In the genomic region with DNA sequence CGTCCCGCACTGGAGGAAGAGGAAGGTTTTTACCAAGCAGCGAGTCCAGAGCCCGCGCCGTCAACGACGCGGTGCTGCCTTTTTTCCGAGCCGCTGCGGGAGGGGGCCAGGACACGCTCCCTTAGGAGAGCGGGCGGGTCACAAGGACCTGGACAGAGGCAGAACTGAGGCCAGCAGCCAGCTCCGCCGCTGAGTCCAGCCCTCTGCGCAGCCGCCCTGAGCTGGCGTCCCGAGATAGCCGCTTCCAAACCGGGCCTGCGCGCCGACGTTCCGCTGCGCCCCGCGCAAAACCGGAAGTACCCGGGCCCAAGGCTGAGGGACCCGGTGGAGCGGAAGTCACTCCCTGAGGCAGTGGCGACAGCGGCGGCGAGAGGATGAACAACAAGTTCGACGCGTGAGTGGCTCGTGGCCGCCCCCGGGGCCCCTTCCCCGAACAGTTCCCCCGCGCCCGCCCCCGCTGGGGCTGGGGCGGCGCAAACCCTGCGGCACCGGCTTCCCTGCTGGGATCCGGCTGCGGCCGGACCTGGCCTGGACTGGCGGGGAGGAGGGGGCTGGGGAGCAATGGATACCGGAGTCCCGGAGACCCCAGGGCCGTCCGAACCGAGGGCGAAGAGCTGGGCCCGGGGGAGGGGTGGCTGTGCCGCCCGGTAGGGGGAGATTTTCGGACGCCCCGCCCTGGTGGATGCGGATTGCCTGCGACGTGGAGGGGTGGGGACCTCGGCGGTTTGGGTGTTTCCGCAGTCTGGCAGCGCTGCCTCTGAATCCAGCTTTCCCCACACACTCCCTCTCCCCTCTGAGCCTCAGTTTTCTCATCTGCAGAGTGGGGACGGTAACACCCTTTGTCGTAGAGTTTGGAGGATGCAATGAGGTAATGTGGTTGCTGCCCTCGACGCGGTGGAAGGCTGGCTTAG, we compare ENCODE assay signal across 1 cellular context.
TF ChIP-seq lines count a peak whose summit lies in the region.

A gene with protein sequence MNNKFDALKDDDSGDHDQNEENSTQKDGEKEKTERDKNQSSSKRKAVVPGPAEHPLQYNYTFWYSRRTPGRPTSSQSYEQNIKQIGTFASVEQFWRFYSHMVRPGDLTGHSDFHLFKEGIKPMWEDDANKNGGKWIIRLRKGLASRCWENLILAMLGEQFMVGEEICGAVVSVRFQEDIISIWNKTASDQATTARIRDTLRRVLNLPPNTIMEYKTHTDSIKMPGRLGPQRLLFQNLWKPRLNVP (plus strand): TSS at position 339 of the 911 bp plus-strand sequence. CDS start 36 bp downstream, at position 375.
A gene (minus strand): TSS at position 207 of the 911 bp plus-strand sequence. CDS start 675 bp downstream, outside the sequence.

TF ChIP-seq in HepG2, 621 proteins besides CTCF, POLR2A, EP300 and RAD21 (continued from another document and continues in another):
- TF ChIP-seq HHEX (CRISPR knock-in tag; IDR thresholded peaks at IDR 0.05) (peak; percentile 50; the same call in 1 of the 2 replicates), ZNF343 (CRISPR knock-in tag; IDR thresholded peaks at IDR 0.05) (peak; percentile 99), ZNF589 (CRISPR knock-in tag; conservative IDR thresholded peaks at IDR 0.05) (0 out of 2 replicates have a peak, but pooled peaks have one; percentile 93), HDAC1 (CRISPR knock-in tag; IDR thresholded peaks at IDR 0.05) (peak; percentile 97), BORCS8-MEF2B (CRISPR knock-in tag; IDR thresholded peaks at IDR 0.05) (peak; percentile 99), ZNF557 (CRISPR knock-in tag; IDR thresholded peaks at IDR 0.05) (peak; percentile 97), MAFG (CRISPR knock-in tag; IDR thresholded peaks at IDR 0.05) (0 out of 2 replicates have a peak, but pooled peaks have one; percentile 51), NFYB (CRISPR knock-in tag; IDR thresholded peaks at IDR 0.05) (peak; percentile 77), SMAD9 (CRISPR knock-in tag; IDR thresholded peaks at IDR 0.05) (no peak), RBAK (CRISPR knock-in tag; IDR thresholded peaks at IDR 0.05) (peak; percentile 78; the same call in 1 of the 2 replicates), ZNF263 (CRISPR knock-in tag; IDR thresholded peaks at IDR 0.05) (peak; percentile 79; the same call in 1 of the 2 replicates), MAZ (IDR thresholded peaks at IDR 0.05; ENCODE audit: borderline replicate concordance, low read depth, low read length) (peak; percentile 82), MAZ (CRISPR knock-in tag; IDR thresholded peaks at IDR 0.05; ENCODE audit: low read depth) (peak; percentile 98), MAFF (IDR thresholded peaks at IDR 0.05; ENCODE audit: low read depth, low read length) (no peak; the same call in 1 of the 2 replicates), U2AF2 (IDR thresholded peaks at IDR 0.05; ENCODE audit: low read depth, low read length) (no peak), DPF2 (CRISPR knock-in tag; IDR thresholded peaks at IDR 0.05; ENCODE audit: borderline replicate concordance, low read depth) (no peak), ZNF451 (CRISPR knock-in tag; IDR thresholded peaks at IDR 0.05) (peak; percentile 99), ZNF17 (CRISPR knock-in tag; IDR thresholded peaks at IDR 0.05) (peak; percentile 93; the same call in 1 of the 2 replicates), MZF1 (CRISPR knock-in tag; IDR thresholded peaks at IDR 0.05; ENCODE audit: borderline replicate concordance) (peak; percentile 91), ZSCAN20 (CRISPR knock-in tag; IDR thresholded peaks at IDR 0.05; ENCODE audit: borderline replicate concordance) (peak; percentile 98; the same call in 1 of the 2 replicates), ZNF558 (CRISPR knock-in tag; IDR thresholded peaks at IDR 0.05; ENCODE audit: borderline replicate concordance) (peak; percentile 99), ZSCAN31 (CRISPR knock-in tag; IDR thresholded peaks at IDR 0.05; ENCODE audit: low read depth) (peak; percentile 100), ZNF746 (CRISPR knock-in tag; IDR thresholded peaks at IDR 0.05) (peak; percentile 96), TAF15 (IDR thresholded peaks at IDR 0.05; ENCODE audit: low read depth, low read length, poor library complexity, severe bottlenecking) (peak; percentile 81), CHD2 (IDR thresholded peaks at IDR 0.05; ENCODE audit: low read depth, low read length) (0 out of 2 replicates have a peak, but pooled peaks have one; percentile 48), TBP (CRISPR knock-in tag; IDR thresholded peaks at IDR 0.05) (0 out of 2 replicates have a peak, but pooled peaks have one; percentile 75), PHF21A (CRISPR knock-in tag; IDR thresholded peaks at IDR 0.05) (peak; percentile 98), ZNF672 (CRISPR knock-in tag; IDR thresholded peaks at IDR 0.05) (peak; percentile 97), ATF7-NPFF (CRISPR knock-in tag; IDR thresholded peaks at IDR 0.05; ENCODE audit: low read depth) (peak; percentile 99), KDM5A (IDR thresholded peaks at IDR 0.05; ENCODE audit: borderline replicate concordance, low read length) (peak; percentile 81), KDM1A (CRISPR knock-in tag; IDR thresholded peaks at IDR 0.05) (peak; percentile 99), ZNF383 (CRISPR knock-in tag; IDR thresholded peaks at IDR 0.05; ENCODE audit: borderline replicate concordance) (0 out of 2 replicates have a peak, but pooled peaks have one; percentile 87)
- TF ChIP-seq, protein P1, sequence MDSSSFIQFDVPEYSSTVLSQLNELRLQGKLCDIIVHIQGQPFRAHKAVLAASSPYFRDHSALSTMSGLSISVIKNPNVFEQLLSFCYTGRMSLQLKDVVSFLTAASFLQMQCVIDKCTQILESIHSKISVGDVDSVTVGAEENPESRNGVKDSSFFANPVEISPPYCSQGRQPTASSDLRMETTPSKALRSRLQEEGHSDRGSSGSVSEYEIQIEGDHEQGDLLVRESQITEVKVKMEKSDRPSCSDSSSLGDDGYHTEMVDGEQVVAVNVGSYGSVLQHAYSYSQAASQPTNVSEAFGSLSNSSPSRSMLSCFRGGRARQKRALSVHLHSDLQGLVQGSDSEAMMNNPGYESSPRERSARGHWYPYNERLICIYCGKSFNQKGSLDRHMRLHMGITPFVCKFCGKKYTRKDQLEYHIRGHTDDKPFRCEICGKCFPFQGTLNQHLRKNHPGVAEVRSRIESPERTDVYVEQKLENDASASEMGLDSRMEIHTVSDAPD (CRISPR knock-in tag; IDR thresholded peaks at IDR 0.05): peak; percentile 29
- TF ChIP-seq, protein P2, sequence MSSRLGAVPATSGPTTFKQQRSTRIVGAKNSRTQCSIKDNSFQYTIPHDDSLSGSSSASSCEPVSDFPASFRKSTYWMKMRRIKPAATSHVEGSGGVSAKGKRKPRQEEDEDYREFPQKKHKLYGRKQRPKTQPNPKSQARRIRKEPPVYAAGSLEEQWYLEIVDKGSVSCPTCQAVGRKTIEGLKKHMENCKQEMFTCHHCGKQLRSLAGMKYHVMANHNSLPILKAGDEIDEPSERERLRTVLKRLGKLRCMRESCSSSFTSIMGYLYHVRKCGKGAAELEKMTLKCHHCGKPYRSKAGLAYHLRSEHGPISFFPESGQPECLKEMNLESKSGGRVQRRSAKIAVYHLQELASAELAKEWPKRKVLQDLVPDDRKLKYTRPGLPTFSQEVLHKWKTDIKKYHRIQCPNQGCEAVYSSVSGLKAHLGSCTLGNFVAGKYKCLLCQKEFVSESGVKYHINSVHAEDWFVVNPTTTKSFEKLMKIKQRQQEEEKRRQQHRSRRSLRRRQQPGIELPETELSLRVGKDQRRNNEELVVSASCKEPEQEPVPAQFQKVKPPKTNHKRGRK (CRISPR knock-in tag; IDR thresholded peaks at IDR 0.05): peak; percentile 85; the same call in 1 of the 2 replicates
- TF ChIP-seq, protein P3, sequence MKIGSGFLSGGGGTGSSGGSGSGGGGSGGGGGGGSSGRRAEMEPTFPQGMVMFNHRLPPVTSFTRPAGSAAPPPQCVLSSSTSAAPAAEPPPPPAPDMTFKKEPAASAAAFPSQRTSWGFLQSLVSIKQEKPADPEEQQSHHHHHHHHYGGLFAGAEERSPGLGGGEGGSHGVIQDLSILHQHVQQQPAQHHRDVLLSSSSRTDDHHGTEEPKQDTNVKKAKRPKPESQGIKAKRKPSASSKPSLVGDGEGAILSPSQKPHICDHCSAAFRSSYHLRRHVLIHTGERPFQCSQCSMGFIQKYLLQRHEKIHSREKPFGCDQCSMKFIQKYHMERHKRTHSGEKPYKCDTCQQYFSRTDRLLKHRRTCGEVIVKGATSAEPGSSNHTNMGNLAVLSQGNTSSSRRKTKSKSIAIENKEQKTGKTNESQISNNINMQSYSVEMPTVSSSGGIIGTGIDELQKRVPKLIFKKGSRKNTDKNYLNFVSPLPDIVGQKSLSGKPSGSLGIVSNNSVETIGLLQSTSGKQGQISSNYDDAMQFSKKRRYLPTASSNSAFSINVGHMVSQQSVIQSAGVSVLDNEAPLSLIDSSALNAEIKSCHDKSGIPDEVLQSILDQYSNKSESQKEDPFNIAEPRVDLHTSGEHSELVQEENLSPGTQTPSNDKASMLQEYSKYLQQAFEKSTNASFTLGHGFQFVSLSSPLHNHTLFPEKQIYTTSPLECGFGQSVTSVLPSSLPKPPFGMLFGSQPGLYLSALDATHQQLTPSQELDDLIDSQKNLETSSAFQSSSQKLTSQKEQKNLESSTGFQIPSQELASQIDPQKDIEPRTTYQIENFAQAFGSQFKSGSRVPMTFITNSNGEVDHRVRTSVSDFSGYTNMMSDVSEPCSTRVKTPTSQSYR (CRISPR knock-in tag; IDR thresholded peaks at IDR 0.05; ENCODE audit: borderline replicate concordance): peak; percentile 65
- TF ChIP-seq, protein P4, sequence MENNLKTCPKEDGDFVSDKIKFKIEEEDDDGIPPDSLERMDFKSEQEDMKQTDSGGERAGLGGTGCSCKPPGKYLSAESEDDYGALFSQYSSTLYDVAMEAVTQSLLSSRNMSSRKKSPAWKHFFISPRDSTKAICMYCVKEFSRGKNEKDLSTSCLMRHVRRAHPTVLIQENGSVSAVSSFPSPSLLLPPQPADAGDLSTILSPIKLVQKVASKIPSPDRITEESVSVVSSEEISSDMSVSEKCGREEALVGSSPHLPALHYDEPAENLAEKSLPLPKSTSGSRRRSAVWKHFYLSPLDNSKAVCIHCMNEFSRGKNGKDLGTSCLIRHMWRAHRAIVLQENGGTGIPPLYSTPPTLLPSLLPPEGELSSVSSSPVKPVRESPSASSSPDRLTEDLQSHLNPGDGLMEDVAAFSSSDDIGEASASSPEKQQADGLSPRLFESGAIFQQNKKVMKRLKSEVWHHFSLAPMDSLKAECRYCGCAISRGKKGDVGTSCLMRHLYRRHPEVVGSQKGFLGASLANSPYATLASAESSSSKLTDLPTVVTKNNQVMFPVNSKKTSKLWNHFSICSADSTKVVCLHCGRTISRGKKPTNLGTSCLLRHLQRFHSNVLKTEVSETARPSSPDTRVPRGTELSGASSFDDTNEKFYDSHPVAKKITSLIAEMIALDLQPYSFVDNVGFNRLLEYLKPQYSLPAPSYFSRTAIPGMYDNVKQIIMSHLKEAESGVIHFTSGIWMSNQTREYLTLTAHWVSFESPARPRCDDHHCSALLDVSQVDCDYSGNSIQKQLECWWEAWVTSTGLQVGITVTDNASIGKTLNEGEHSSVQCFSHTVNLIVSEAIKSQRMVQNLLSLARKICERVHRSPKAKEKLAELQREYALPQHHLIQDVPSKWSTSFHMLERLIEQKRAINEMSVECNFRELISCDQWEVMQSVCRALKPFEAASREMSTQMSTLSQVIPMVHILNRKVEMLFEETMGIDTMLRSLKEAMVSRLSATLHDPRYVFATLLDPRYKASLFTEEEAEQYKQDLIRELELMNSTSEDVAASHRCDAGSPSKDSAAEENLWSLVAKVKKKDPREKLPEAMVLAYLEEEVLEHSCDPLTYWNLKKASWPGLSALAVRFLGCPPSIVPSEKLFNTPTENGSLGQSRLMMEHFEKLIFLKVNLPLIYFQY (CRISPR knock-in tag; IDR thresholded peaks at IDR 0.05; ENCODE audit: borderline replicate concordance): peak; percentile 85
- TF ChIP-seq, protein P5, sequence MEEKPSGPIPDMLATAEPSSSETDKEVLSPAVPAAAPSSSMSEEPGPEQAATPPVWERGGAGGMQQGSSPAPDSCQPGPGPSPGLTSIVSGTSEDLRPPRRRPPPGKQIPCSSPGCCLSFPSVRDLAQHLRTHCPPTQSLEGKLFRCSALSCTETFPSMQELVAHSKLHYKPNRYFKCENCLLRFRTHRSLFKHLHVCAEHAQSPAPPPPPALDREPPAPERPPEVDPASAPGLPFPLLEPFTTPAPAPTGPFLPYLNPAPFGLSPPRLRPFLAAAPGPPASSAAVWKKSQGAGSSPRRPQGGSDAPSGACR (CRISPR knock-in tag; IDR thresholded peaks at IDR 0.05): peak; percentile 98
- TF ChIP-seq, protein P6, sequence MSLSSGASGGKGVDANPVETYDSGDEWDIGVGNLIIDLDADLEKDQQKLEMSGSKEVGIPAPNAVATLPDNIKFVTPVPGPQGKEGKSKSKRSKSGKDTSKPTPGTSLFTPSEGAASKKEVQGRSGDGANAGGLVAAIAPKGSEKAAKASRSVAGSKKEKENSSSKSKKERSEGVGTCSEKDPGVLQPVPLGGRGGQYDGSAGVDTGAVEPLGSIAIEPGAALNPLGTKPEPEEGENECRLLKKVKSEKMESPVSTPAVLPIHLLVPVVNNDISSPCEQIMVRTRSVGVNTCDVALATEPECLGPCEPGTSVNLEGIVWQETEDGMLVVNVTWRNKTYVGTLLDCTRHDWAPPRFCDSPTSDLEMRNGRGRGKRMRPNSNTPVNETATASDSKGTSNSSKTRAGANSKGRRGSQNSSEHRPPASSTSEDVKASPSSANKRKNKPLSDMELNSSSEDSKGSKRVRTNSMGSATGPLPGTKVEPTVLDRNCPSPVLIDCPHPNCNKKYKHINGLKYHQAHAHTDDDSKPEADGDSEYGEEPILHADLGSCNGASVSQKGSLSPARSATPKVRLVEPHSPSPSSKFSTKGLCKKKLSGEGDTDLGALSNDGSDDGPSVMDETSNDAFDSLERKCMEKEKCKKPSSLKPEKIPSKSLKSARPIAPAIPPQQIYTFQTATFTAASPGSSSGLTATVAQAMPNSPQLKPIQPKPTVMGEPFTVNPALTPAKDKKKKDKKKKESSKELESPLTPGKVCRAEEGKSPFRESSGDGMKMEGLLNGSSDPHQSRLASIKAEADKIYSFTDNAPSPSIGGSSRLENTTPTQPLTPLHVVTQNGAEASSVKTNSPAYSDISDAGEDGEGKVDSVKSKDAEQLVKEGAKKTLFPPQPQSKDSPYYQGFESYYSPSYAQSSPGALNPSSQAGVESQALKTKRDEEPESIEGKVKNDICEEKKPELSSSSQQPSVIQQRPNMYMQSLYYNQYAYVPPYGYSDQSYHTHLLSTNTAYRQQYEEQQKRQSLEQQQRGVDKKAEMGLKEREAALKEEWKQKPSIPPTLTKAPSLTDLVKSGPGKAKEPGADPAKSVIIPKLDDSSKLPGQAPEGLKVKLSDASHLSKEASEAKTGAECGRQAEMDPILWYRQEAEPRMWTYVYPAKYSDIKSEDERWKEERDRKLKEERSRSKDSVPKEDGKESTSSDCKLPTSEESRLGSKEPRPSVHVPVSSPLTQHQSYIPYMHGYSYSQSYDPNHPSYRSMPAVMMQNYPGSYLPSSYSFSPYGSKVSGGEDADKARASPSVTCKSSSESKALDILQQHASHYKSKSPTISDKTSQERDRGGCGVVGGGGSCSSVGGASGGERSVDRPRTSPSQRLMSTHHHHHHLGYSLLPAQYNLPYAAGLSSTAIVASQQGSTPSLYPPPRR (CRISPR knock-in tag; IDR thresholded peaks at IDR 0.05; ENCODE audit: borderline replicate concordance): peak; percentile 83; the same call in 1 of the 2 replicates
- TF ChIP-seq, protein P7, sequence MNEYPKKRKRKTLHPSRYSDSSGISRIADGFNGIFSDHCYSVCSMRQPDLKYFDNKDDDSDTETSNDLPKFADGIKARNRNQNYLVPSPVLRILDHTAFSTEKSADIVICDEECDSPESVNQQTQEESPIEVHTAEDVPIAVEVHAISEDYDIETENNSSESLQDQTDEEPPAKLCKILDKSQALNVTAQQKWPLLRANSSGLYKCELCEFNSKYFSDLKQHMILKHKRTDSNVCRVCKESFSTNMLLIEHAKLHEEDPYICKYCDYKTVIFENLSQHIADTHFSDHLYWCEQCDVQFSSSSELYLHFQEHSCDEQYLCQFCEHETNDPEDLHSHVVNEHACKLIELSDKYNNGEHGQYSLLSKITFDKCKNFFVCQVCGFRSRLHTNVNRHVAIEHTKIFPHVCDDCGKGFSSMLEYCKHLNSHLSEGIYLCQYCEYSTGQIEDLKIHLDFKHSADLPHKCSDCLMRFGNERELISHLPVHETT (CRISPR knock-in tag; conservative IDR thresholded peaks at IDR 0.05): peak; percentile 97
